ENCODE assay signal across 17 cellular contexts in the genomic region with DNA sequence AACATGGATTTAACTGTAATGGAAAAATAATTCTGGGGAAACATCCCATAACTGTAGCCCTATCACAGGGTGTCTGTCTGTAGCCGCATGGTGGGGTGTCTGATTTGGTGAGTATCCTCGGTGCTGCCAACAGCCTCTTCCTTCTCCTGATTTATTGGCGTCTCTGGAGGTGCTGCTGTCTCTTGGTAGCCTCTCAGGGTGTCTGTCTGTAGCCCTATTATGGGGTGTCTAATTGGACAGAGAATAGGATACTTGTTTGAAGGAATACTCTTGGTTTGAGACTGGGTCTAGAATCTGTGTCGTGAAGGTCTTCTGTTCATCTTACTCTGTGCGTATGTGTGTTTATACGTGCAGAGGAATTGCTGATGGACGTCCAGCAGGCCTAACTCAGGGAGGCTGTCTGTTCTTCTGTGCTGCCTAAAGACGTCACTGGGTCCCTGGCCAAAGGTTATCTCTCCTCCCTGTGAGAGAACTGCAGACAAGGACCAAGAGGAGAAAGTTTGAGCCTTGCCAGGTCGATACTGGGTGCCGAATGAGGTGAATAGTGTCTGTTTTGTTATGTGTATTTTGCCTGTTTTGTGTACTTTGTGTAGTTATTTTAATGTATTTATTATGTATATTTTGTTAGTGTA. TPM values are rescaled to one million over a fixed set of nuclear protein-coding genes. Genes with fewer than 3 reads are reported as not detected.
DNase-seq lines count a peak whose midpoint lies in the region; ATAC-seq and TF ChIP-seq lines count a peak whose summit lies in the region.
"Had no signal": no experiment of that assay in that cellular context is flagged by ENCODE, and none has a peak within 500 bp of the region (broad histone marks: within the 10 kb centered on the region; RNA-seq: fewer than 3 reads in every experiment).

No MANE protein-coding gene starts in this region.

- H3K27ac Mint-ChIP-seq in H9 = peak overlapping the region; percentile 24 to 70 (median 45); a peak in 6 of 7 replicates
- H3K27ac Mint-ChIP-seq in WTC11 = no peak overlapping the region; the same call in 1 of the 2 replicates
- H3K27ac Mint-ChIP-seq in neural progenitor cell = peak overlapping the region; percentile 42
- H3K27ac Mint-ChIP-seq in stimulated activated naive CD8-positive, alpha-beta T cell treated with anti-CD3 and anti-CD28 coated beads, Interleukin-15, amount 100 ng/mL, for 72 hours = no peak overlapping the region
- H3K27ac Mint-ChIP-seq: CD4-positive, alpha-beta memory T cell had no signal

- peaks cover 13% of the 10 kb centered on the region for H3K36me3 ChIP-seq in neural progenitor cell
- H3K36me3 ChIP-seq: BE2C, HAP-1 had no signal

- H3K9me3 Mint-ChIP-seq in H9 = peaks cover 32 to 39% of the 10 kb centered on the region in 2 experiments
- peaks cover 35% of the 10 kb centered on the region for H3K9me3 Mint-ChIP-seq in WTC11
- H3K9me3 Mint-ChIP-seq in neural progenitor cell = peaks cover 31% of the 10 kb centered on the region
- H3K9me3 Mint-ChIP-seq in stimulated activated naive CD8-positive, alpha-beta T cell treated with anti-CD3 and anti-CD28 coated beads, Interleukin-15, amount 100 ng/mL, for 72 hours = no peaks in the 10 kb centered on the region
- H3K9me3 Mint-ChIP-seq: CD4-positive, alpha-beta memory T cell had no signal

- peak; percentile 21 for ATAC-seq in WTC11
- ATAC-seq in stimulated activated naive CD8-positive, alpha-beta T cell treated with anti-CD3 and anti-CD28 coated beads, Interleukin-15, amount 100 ng/mL, for 72 hours = no peak
- ATAC-seq: A549, HepG2 had no signal

- H4K91ac ChIP-seq in H9 (ENCODE audit: insufficient read length, low read depth, low read length) = no peak overlapping the region

- H3K4me2 ChIP-seq in H9 (ENCODE audit: insufficient read depth, insufficient read length, low read length) (no peak overlapping the region), neural progenitor cell (peak overlapping the region; percentile 42)
- H3K4me2 ChIP-seq: A549 had no signal

- H3K9me3 ChIP-seq in H9 (ENCODE audit: control insufficient read depth, low read depth, low read length) (no peaks in the 10 kb centered on the region), neural progenitor cell (ENCODE audit: low read depth) (peaks cover 30% of the 10 kb centered on the region)
- H3K9me3 ChIP-seq: A549, BE2C had no signal

- CTCF ChIA-PET in WTC11 (lab: Charles Lee) = interaction anchor here (1.0 to 1.7 kb wide), 2 partner anchors 24 to 78 kb away, joined by 3 to 4 read pairs; no protein-coding TSS in a partner anchor
- CTCF ChIA-PET in RWPE1 (lab: Yijun Ruan, JAX) = no interaction called here

- H4K8ac ChIP-seq in H9 (replicated peaks; ENCODE audit: insufficient read length, low read depth, low read length) = no peak overlapping the region

- no peak overlapping the region for H3K23ac ChIP-seq in H9 (ENCODE audit: insufficient read length, low read depth, low read length)

- no peak overlapping the region for H3K9ac ChIP-seq in H9 (ENCODE audit: extremely low read depth, insufficient read length, low read length)
- no peak overlapping the region for H3K9ac ChIP-seq in neural progenitor cell
- H3K9ac ChIP-seq: GM23248 had no signal

- no peak overlapping the region for H2BK120ac ChIP-seq in H9 (ENCODE audit: low read depth, low read length, poor library complexity, severe bottlenecking)

- H3T11ph ChIP-seq in H9 (ENCODE audit: low read length) = no peak overlapping the region

- H3K27ac ChIP-seq in H9 (ENCODE audit: insufficient read length, low read depth, low read length) = no peak overlapping the region
- no peak overlapping the region for H3K27ac ChIP-seq in neural progenitor cell
- H3K27ac ChIP-seq in RWPE1 = no peak overlapping the region
- H3K27ac ChIP-seq: A549, C4-2B, GM23248 had no signal

- H2AK5ac ChIP-seq in H9 (ENCODE audit: insufficient read length, low read length) = no peak overlapping the region

- no peaks in the 10 kb centered on the region for H3K23me2 ChIP-seq in H9 (ENCODE audit: insufficient read length, low read depth, low read length, poor library complexity, severe bottlenecking)

- no peaks in the 10 kb centered on the region for H4K20me1 ChIP-seq in H9 (ENCODE audit: control insufficient read depth, insufficient read depth, insufficient read length)
- no peaks in the 10 kb centered on the region for H4K20me1 ChIP-seq in neural progenitor cell (ENCODE audit: low read depth)

- POLR2A ChIA-PET in WTC11 (lab: Charles Lee) = interaction anchor here (0.9 to 1.0 kb wide), 2 partner anchors 19 kb away, joined by 3 to 5 read pairs; partner anchors contain the start of gene AGPAT4
- POLR2A ChIA-PET in RWPE1 (lab: Yijun Ruan, JAX; ENCODE audit: low non-redundant PET) = no interaction called here

- peaks cover 20 to 36% (median 21%) of the 10 kb centered on the region in 3 experiments for H3K36me3 Mint-ChIP-seq in H9 (ENCODE audit: insufficient read depth in 1 of 3, low read depth in 3 of 3)
- H3K36me3 Mint-ChIP-seq in WTC11 = peaks cover 32% of the 10 kb centered on the region
- H3K36me3 Mint-ChIP-seq in neural progenitor cell = no peaks in the 10 kb centered on the region
- H3K36me3 Mint-ChIP-seq: CD4-positive, alpha-beta memory T cell had no signal

- no peak overlapping the region for H3K4me3 ChIP-seq in fibroblast of villous mesenchyme (ENCODE audit: low read depth, low read length)
- H3K4me3 ChIP-seq in neural progenitor cell = no peak overlapping the region
- H3K4me3 ChIP-seq: A549, GM23248, HAP-1 had no signal

- H3K14ac ChIP-seq in H9 (ENCODE audit: insufficient read depth, low read length) = no peak overlapping the region

- H2AFZ ChIP-seq in H9 (ENCODE audit: low read length) (no peak overlapping the region), neural progenitor cell (replicated peaks) (peak overlapping the region; percentile 46)
- H2AFZ ChIP-seq: GM23248 had no signal

- no peaks in the 10 kb centered on the region for H3K27me3 ChIP-seq in H9 (ENCODE audit: insufficient read depth, low read length)
- no peaks in the 10 kb centered on the region for H3K27me3 ChIP-seq in neural progenitor cell
- H3K27me3 ChIP-seq: BE2C had no signal

- WGBS in H9 (ENCODE audit: extremely low coverage, insufficient read length, low lambda C conversion rate) = no CpG with 5 or more reads among the region's 10 CpGs

- DNase-seq in H9 (no peak), WTC11 (ENCODE audit: low spot score) (no peak), fibroblast of villous mesenchyme (ENCODE audit: low read depth) (peak; percentile 25), neural progenitor cell (ENCODE audit: low spot score) (no peak), DMS114 treated with DMSO at 0.1 percent for 48 hours (lab: John Stamatoyannopoulos, UW; ENCODE audit: unreplicated experiment) (no peak), RWPE1 (ENCODE audit: low spot score) (no peak)
- no peak for DNase-seq in stimulated activated naive CD8-positive, alpha-beta T cell treated with anti-CD3 and anti-CD28 coated beads, Interleukin-15, amount 100 ng/mL, for 72 hours
- DNase-seq in stimulated activated CD4-positive, alpha-beta T cell treated with anti-CD3 and anti-CD28 coated beads, Interleukin-1b, Interleukin-23, amount 100 ng/mL, for 48 hours = no peak
- DNase-seq: BE2C; CD4-positive, alpha-beta memory T cell; DND-41; GF-D8; GM23248 had no signal

- no peaks in the 10 kb centered on the region for H3K79me2 ChIP-seq in H9 (ENCODE audit: insufficient read depth, low read length)
- H3K79me2 ChIP-seq in neural progenitor cell (ENCODE audit: low read depth) = no peaks in the 10 kb centered on the region

- H2BK5ac ChIP-seq in H9 (ENCODE audit: insufficient read length, low read length) = no peak overlapping the region

- no peak for TF ChIP-seq CTCF in H9 (conservative IDR thresholded peaks at IDR 0.05)
- no peak for TF ChIP-seq CTCF in WTC11 (IDR thresholded peaks at IDR 0.05)
- TF ChIP-seq CTCF in fibroblast of villous mesenchyme (IDR thresholded peaks at IDR 0.05; ENCODE audit: insufficient read depth, low read depth, low read length) = no peak
- TF ChIP-seq CTCF in neural progenitor cell (IDR thresholded peaks at IDR 0.05) = no peak
- no peak for TF ChIP-seq CTCF in RWPE1 (conservative IDR thresholded peaks at IDR 0.05; ENCODE audit: low read depth)

- no peak overlapping the region for H2BK12ac ChIP-seq in H9 (ENCODE audit: insufficient read length, low read depth, low read length)

- H3K4ac ChIP-seq in H9 (ENCODE audit: low read depth, low read length) = no peak overlapping the region

- no peaks in the 10 kb centered on the region for H3K79me1 ChIP-seq in H9 (ENCODE audit: insufficient read depth, low read depth, low read length, poor library complexity, severe bottlenecking)

- peaks cover 18% of the 10 kb centered on the region for H3F3A ChIP-seq in neural progenitor cell (ENCODE audit: low read depth)

- H3K56ac ChIP-seq in H9 (ENCODE audit: insufficient read length, low read depth, low read length) = no peak overlapping the region

- H3K4me1 ChIP-seq in H9 (ENCODE audit: insufficient read depth, low read length) = peaks cover 12% of the 10 kb centered on the region
- H3K4me1 ChIP-seq in neural progenitor cell = peaks cover 20% of the 10 kb centered on the region
- H3K4me1 ChIP-seq: A549, BE2C, HAP-1 had no signal

- no peak overlapping the region for H2BK20ac ChIP-seq in H9 (ENCODE audit: low read depth, low read length, poor library complexity, severe bottlenecking)

- H3K27me3 Mint-ChIP-seq in H9 (ENCODE audit: low read depth) = no peaks in the 10 kb centered on the region
- H3K27me3 Mint-ChIP-seq in WTC11 (ENCODE audit: low read depth) = peaks cover 9% of the 10 kb centered on the region
- no peaks in the 10 kb centered on the region for H3K27me3 Mint-ChIP-seq in neural progenitor cell (ENCODE audit: insufficient read depth, low read depth)
- H3K27me3 Mint-ChIP-seq in stimulated activated naive CD8-positive, alpha-beta T cell treated with anti-CD3 and anti-CD28 coated beads, Interleukin-15, amount 100 ng/mL, for 72 hours = peaks cover 11% of the 10 kb centered on the region

- no peak overlapping the region for H3K18ac ChIP-seq in H9 (ENCODE audit: insufficient read length, low read depth, low read length)

- H3K4me3 Mint-ChIP-seq in H9 (peak overlapping the region; percentile 18 to 21; a peak in 4 of 5 replicates), WTC11 (peak overlapping the region; percentile 28; the same call in 1 of the 2 replicates), neural progenitor cell (no peak overlapping the region)
- H3K4me3 Mint-ChIP-seq in stimulated activated naive CD8-positive, alpha-beta T cell treated with anti-CD3 and anti-CD28 coated beads, Interleukin-15, amount 100 ng/mL, for 72 hours = no peak overlapping the region
- H3K4me3 Mint-ChIP-seq: CD4-positive, alpha-beta memory T cell had no signal

- H3K4me1 Mint-ChIP-seq in H9 (peaks cover 29 to 36% of the 10 kb centered on the region in 2 experiments), WTC11 (peaks cover 32% of the 10 kb centered on the region), neural progenitor cell (peaks cover 11% of the 10 kb centered on the region)
- no peaks in the 10 kb centered on the region for H3K4me1 Mint-ChIP-seq in stimulated activated naive CD8-positive, alpha-beta T cell treated with anti-CD3 and anti-CD28 coated beads, Interleukin-15, amount 100 ng/mL, for 72 hours
- H3K4me1 Mint-ChIP-seq: CD4-positive, alpha-beta memory T cell had no signal

- H4K5ac ChIP-seq in H9 (ENCODE audit: insufficient read length, low read depth, low read length) = no peak overlapping the region

- no peak overlapping the region for H2BK15ac ChIP-seq in H9 (ENCODE audit: low read depth, low read length)

RNA-seq across cellular contexts. Expression of gene AGPAT4, which starts 18.9 kb away (rescaled TPM):
- 19.5 and 22.0 TPM in 2 replicates for total RNA-seq in H9 (2021)
- total RNA-seq in WTC11 (2021) = 19.7 to 27.4 TPM (median 25.3 TPM) in 3 replicates
- total RNA-seq in fibroblast of villous mesenchyme = 11.2 and 12.9 TPM in 2 replicates
- 30.5 and 34.5 TPM in 2 replicates for total RNA-seq in neural progenitor cell (ENCODE audit: low replicate concordance)

Comparison
In these comparisons a context has a peak if more than half of its experiments do, and no peak if none do; other contexts are left out.
1. H3K27ac Mint-ChIP-seq: peak in H9 (3 of 3) and neural progenitor cell (single experiment); none in WTC11 (single experiment) and stimulated activated naive CD8-positive, alpha-beta T cell treated with anti-CD3 and anti-CD28 coated beads, Interleukin-15, amount 100 ng/mL, for 72 hours (0 of 2).
2. H3K4me3 Mint-ChIP-seq: peak in H9 (2 of 2) and WTC11 (single experiment); none in neural progenitor cell (single experiment) and stimulated activated naive CD8-positive, alpha-beta T cell treated with anti-CD3 and anti-CD28 coated beads, Interleukin-15, amount 100 ng/mL, for 72 hours (0 of 2).